In genomic region chr1:202501281-202501680, GRCh38 we compare ENCODE assay signal across 8 cellular contexts.
DNase-seq lines count a peak whose midpoint lies in the region; ATAC-seq and TF ChIP-seq lines count a peak whose summit lies in the region.

No MANE protein-coding gene starts in this region.

- H3K27ac Mint-ChIP-seq in chondrocyte (ENCODE audit: unreplicated experiment) (no peak overlapping the region), nephron (peak overlapping the region in 2 of 3 experiments; percentile 24 to 31)

- peak; percentile 23 to 58 for DNase-seq in NCI-H524 (lab: John Stamatoyannopoulos, UW)
- DNase-seq in NCI-H524 treated with DMSO at 0.1 percent for 48 hours (lab: John Stamatoyannopoulos, UW): no peak
- DNase-seq in NCI-H1694 (lab: John Stamatoyannopoulos, UW): peak; percentile 46
- no peak for DNase-seq in chondrocyte (ENCODE audit: low spot score)

- H3K4me1 Mint-ChIP-seq in chondrocyte (ENCODE audit: low read depth): peaks cover 20% of the 10 kb centered on the region
- peaks cover 45% of the 10 kb centered on the region for H3K4me1 Mint-ChIP-seq in nephron

- H3K36me3 Mint-ChIP-seq in chondrocyte (ENCODE audit: low read depth): peaks cover 6% of the 10 kb centered on the region
- H3K36me3 Mint-ChIP-seq in nephron (ENCODE audit: low read depth): peaks cover 17% of the 10 kb centered on the region

- no peak overlapping the region for H3K4me3 Mint-ChIP-seq in chondrocyte (ENCODE audit: unreplicated experiment)
- H3K4me3 Mint-ChIP-seq in nephron: no peak overlapping the region

- TF ChIP-seq CTCF in chondrocyte (IDR thresholded peaks at IDR 0.05) (peak; percentile 84), nephron (IDR thresholded peaks at IDR 0.05; ENCODE audit: unreplicated experiment in 3 of 3) (peak; percentile 50 to 68 (median 51))

- H3K9me3 Mint-ChIP-seq in chondrocyte (ENCODE audit: low read depth) (no peaks in the 10 kb centered on the region), nephron (no peaks in the 10 kb centered on the region)

- H3K27me3 Mint-ChIP-seq in chondrocyte (ENCODE audit: low read depth): no peaks in the 10 kb centered on the region
- H3K27me3 Mint-ChIP-seq in nephron (ENCODE audit: low read depth): no peaks in the 10 kb centered on the region

- ATAC-seq in GM21529 (IDR thresholded peaks at IDR 0.05; ENCODE audit: unreplicated experiment) (no peak), HG03469 (IDR thresholded peaks at IDR 0.05; ENCODE audit: unreplicated experiment) (no peak), GM18517 (IDR thresholded peaks at IDR 0.05; ENCODE audit: unreplicated experiment) (no peak)

Comparison
In these comparisons a context has a peak if more than half of its experiments do, and no peak if none do; other contexts are left out.
1. DNase-seq: peak in NCI-H524 (2 of 2) and NCI-H1694 (single experiment); none in NCI-H524 treated with DMSO at 0.1 percent for 48 hours (single experiment) and chondrocyte (single experiment).